ENCODE assay signal across 19 cellular contexts in genomic region chr10:118735294-118735693, GRCh38. TPM values are rescaled to one million over a fixed set of nuclear protein-coding genes. Genes with fewer than 3 reads are reported as not detected.
DNase-seq lines count a peak whose midpoint lies in the region; ATAC-seq, FAIRE-seq and TF ChIP-seq lines count a peak whose summit lies in the region.
"Had no signal": no experiment of that assay in that cellular context is flagged by ENCODE, and none has a peak within 500 bp of the region (broad histone marks: within the 10 kb centered on the region; RNA-seq: fewer than 3 reads in every experiment).

No MANE protein-coding gene starts in this region.

- H3K36me3 ChIP-seq in CD8-positive, alpha-beta T cell (ENCODE audit: insufficient read depth, low read length), result no peaks in the 10 kb centered on the region
- peaks cover 0 to 2% of the 10 kb centered on the region in 2 experiments for H3K36me3 ChIP-seq in keratinocyte (ENCODE audit: control insufficient read depth in 2 of 2, extremely low read depth in 1 of 2, insufficient read depth in 2 of 2, low read length in 2 of 2)
- H3K36me3 ChIP-seq in neutrophil, result no peaks in the 10 kb centered on the region
- H3K36me3 ChIP-seq: Peyer's patch had no signal

- no peaks in the 10 kb centered on the region for H3K9me3 Mint-ChIP-seq in CD8-positive, alpha-beta T cell
- no peaks in the 10 kb centered on the region for H3K9me3 Mint-ChIP-seq in WTC11
- H3K9me3 Mint-ChIP-seq: H9 had no signal

- no peaks in the 10 kb centered on the region for H3K27me3 ChIP-seq in CD8-positive, alpha-beta T cell (ENCODE audit: insufficient read depth, low read length)
- no peaks in the 10 kb centered on the region for H3K27me3 ChIP-seq in keratinocyte (ENCODE audit: control insufficient read depth, extremely low read depth, insufficient read depth, low read length)
- H3K27me3 ChIP-seq in neutrophil, result no peaks in the 10 kb centered on the region
- H3K27me3 ChIP-seq: BLaER1, Peyer's patch had no signal

- peaks cover 4% of the 10 kb centered on the region for H3K9me1 ChIP-seq in keratinocyte (ENCODE audit: control insufficient read depth, extremely low read depth, insufficient read depth, low read length)

- TF ChIP-seq CTCF in CD8-positive, alpha-beta T cell (IDR thresholded peaks at IDR 0.05), result no peak
- TF ChIP-seq CTCF in WTC11 (IDR thresholded peaks at IDR 0.05), result no peak
- no peak for TF ChIP-seq CTCF in keratinocyte (optimal IDR thresholded peaks at IDR 0.05 in 1 of 3, IDR thresholded peaks at IDR 0.05 in 1 of 3, conservative IDR thresholded peaks at IDR 0.05 in 1 of 3; ENCODE audit: extremely low read depth in 1 of 3, insufficient read depth in 2 of 3, low read length in 3 of 3)
- no peak for TF ChIP-seq CTCF in neutrophil (IDR thresholded peaks at IDR 0.05)

- no peak overlapping the region for H3K9ac ChIP-seq in keratinocyte (ENCODE audit: control insufficient read depth, extremely low read depth, insufficient read depth, low read length)
- H3K9ac ChIP-seq: BLaER1 had no signal

- peak; percentile 87 for FAIRE-seq in keratinocyte (lab: Jason Lieb, UNC)
- FAIRE-seq: A549 had no signal

- peak overlapping the region; percentile 29 for H3K4me2 ChIP-seq in keratinocyte (ENCODE audit: control insufficient read depth, extremely low read depth, insufficient read depth, low read depth, low read length)
- H3K4me2 ChIP-seq: A549, BLaER1 had no signal

- no peak for DNase-seq in CD8-positive, alpha-beta T cell
- DNase-seq in WTC11 (ENCODE audit: low spot score) (no peak), keratinocyte (ENCODE audit: low read depth, low spot score) (no peak)
- DNase-seq: DMS79; H9; NCI-H1092 treated with DMSO at 0.1 percent for 48 hours; NCI-H2081 treated with DMSO at 0.1 percent for 48 hours; NCI-H510A; NCI-H748 treated with DMSO at 0.1 percent for 48 hours; NK-92 treated with Interleukin-12 subunit alpha and Interleukin-12 subunit beta, amount 100 ng/mL, for 24 hours; Peyer's patch had no signal

- POLR2A ChIA-PET in CD8-positive, alpha-beta T cell (lab: Charles Lee), result interaction anchor here (2.1 kb wide), 1 partner anchor 20 kb away, joined by 9 read pairs; the partner anchor contains the start of gene CACUL1
- POLR2A ChIA-PET in WTC11 (lab: Charles Lee), result interaction anchor here (0.8 kb wide), 1 partner anchor 20 kb away, joined by 4 read pairs; the partner anchor contains the start of gene CACUL1

- H3K4me1 Mint-ChIP-seq in CD8-positive, alpha-beta T cell (ENCODE audit: low read depth), result peaks cover 93% of the 10 kb centered on the region
- H3K4me1 Mint-ChIP-seq in WTC11, result peaks cover 69% of the 10 kb centered on the region

- H3K27me3 Mint-ChIP-seq in CD8-positive, alpha-beta T cell (ENCODE audit: low read depth), result no peaks in the 10 kb centered on the region
- H3K27me3 Mint-ChIP-seq in WTC11 (ENCODE audit: low read depth), result no peaks in the 10 kb centered on the region

- H4K20me1 ChIP-seq in keratinocyte (ENCODE audit: control insufficient read depth, extremely low read depth, insufficient read depth, low read length), result peaks cover 6% of the 10 kb centered on the region

- H3K36me3 Mint-ChIP-seq in CD8-positive, alpha-beta T cell, result no peaks in the 10 kb centered on the region
- no peaks in the 10 kb centered on the region for H3K36me3 Mint-ChIP-seq in WTC11

- no peak overlapping the region for H3K27ac ChIP-seq in CD8-positive, alpha-beta T cell (ENCODE audit: low read depth, low read length)
- H3K27ac ChIP-seq in keratinocyte (ENCODE audit: control insufficient read depth, insufficient read depth, low read length), result no peak overlapping the region
- H3K27ac ChIP-seq in neutrophil, result peak overlapping the region; percentile 99
- H3K27ac ChIP-seq: A549, BLaER1, Peyer's patch had no signal

- H3K27ac Mint-ChIP-seq in CD8-positive, alpha-beta T cell, result peak overlapping the region; percentile 33
- H3K27ac Mint-ChIP-seq in WTC11, result 0 out of 2 replicates have a peak overlapping the region, but pooled peaks have one; percentile 28

- intact Hi-C loops in CD8-positive, alpha-beta T cell (cut with DNase I, micrococcal nuclease), result loop anchor here in 1 of 2 experiments (2.0 kb wide), 1 partner anchor 18 kb away; no protein-coding TSS in a partner anchor

- no peaks in the 10 kb centered on the region for H3K9me3 ChIP-seq in CD8-positive, alpha-beta T cell (ENCODE audit: low read length)
- H3K9me3 ChIP-seq in keratinocyte (ENCODE audit: control insufficient read depth, low read depth, low read length), result no peaks in the 10 kb centered on the region
- H3K9me3 ChIP-seq in neutrophil, result no peaks in the 10 kb centered on the region
- H3K9me3 ChIP-seq: A549, Peyer's patch had no signal

- H2AFZ ChIP-seq in keratinocyte (ENCODE audit: control insufficient read depth, low read length), result no peak overlapping the region

- H3K4me3 Mint-ChIP-seq in CD8-positive, alpha-beta T cell, result no peak overlapping the region
- no peak overlapping the region for H3K4me3 Mint-ChIP-seq in WTC11
- H3K4me3 Mint-ChIP-seq: H9 had no signal

- CTCF ChIA-PET in CD8-positive, alpha-beta T cell (lab: Charles Lee), result interaction anchor here (1.0 to 3.5 kb wide), 3 partner anchors 14 to 168 kb away, joined by 3 to 13 read pairs (median 5); partner anchors contain the start of gene CACUL1
- CTCF ChIA-PET in WTC11 (lab: Charles Lee), result interaction anchor here (0.6 to 1.9 kb wide), 5 partner anchors 14 to 167 kb away, joined by 3 to 12 read pairs (median 5); no protein-coding TSS in a partner anchor

- H3K4me1 ChIP-seq in CD8-positive, alpha-beta T cell (ENCODE audit: insufficient read depth, low read length), result peaks cover 66% of the 10 kb centered on the region
- H3K4me1 ChIP-seq in keratinocyte (ENCODE audit: control insufficient read depth, extremely low read depth, insufficient read depth, low read length) (peaks cover 32% of the 10 kb centered on the region), neutrophil (ENCODE audit: control insufficient read depth in 1 of 2, insufficient read depth in 1 of 2, low read depth in 1 of 2, low read length in 1 of 2) (peaks cover 77 to 95% of the 10 kb centered on the region in 2 experiments)

- H3K79me2 ChIP-seq in keratinocyte (ENCODE audit: control insufficient read depth, insufficient read depth, low read length), result peaks cover 95% of the 10 kb centered on the region

- dilution Hi-C loops in keratinocyte (cut with MboI; ENCODE audit: extremely low pct_ligation_motif_present, low sequenced_read_pairs), result no loop called here

- ATAC-seq in CD8-positive, alpha-beta T cell, result no peak
- ATAC-seq in WTC11 (no peak), GM18867 (IDR thresholded peaks at IDR 0.05; ENCODE audit: unreplicated experiment) (no peak), GM19324 (IDR thresholded peaks at IDR 0.05; ENCODE audit: low FRiP score, unreplicated experiment) (no peak), HG02852 (IDR thresholded peaks at IDR 0.05; ENCODE audit: unreplicated experiment) (no peak)
- ATAC-seq: A549, Right ventricle myocardium inferior had no signal

- H3K4me3 ChIP-seq in CD8-positive, alpha-beta T cell (ENCODE audit: low read depth, low read length), result no peak overlapping the region
- H3K4me3 ChIP-seq in keratinocyte (ENCODE audit: control insufficient read depth in 2 of 3, extremely low read depth in 1 of 3, insufficient read depth in 2 of 3, low read depth in 1 of 3, low read length in 3 of 3) (no peak overlapping the region), neutrophil (ENCODE audit: low read depth in 1 of 2, low read length in 1 of 2) (no peak overlapping the region)
- H3K4me3 ChIP-seq: A549, BLaER1, Peyer's patch, SK-N-MC had no signal

TF ChIP-seq in WTC11, 78 proteins besides CTCF, POLR2A, EP300 and RAD21:
- TF ChIP-seq USF2 (CRISPR knock-in tag; IDR thresholded peaks at IDR 0.05) (no peak), ZNF138 (CRISPR knock-in tag; conservative IDR thresholded peaks at IDR 0.05) (no peak), ZNF121 (CRISPR knock-in tag; IDR thresholded peaks at IDR 0.05) (no peak)
TF ChIP-seq in WTC11: peak in this region for 0.

RNA-seq across cellular contexts. Expression of gene CACUL1, which starts 19.5 kb away (rescaled TPM):
- 10 to 100 TPM; 40.8 to 46.8 TPM for total RNA-seq in CD8-positive, alpha-beta T cell
- total RNA-seq in WTC11 (2021), result 37.1 to 41.5 TPM (median 38.4 TPM) in 3 replicates
- polyA plus RNA-seq in keratinocyte, result 19.5 to 36.5 TPM (median 20.1 TPM) in 3 replicates
- polyA plus RNA-seq in keratinocyte (2011; ENCODE audit: low read depth), result 17.7 TPM
- 12.9 and 20.4 TPM in 2 replicates for polyA plus RNA-seq in keratinocyte (2011; cell fraction: cytosol; rRNA removed)
- 18.4 and 21.2 TPM in 2 replicates for polyA plus RNA-seq in keratinocyte (2011; cell fraction: nucleus; rRNA removed)
- 16.3 and 21.8 TPM in 2 replicates for polyA plus RNA-seq in keratinocyte (2012; ENCODE audit: low replicate concordance)
- 13.2 to 43.8 TPM (median 20.9 TPM) in 3 replicates for polyA minus RNA-seq in keratinocyte
- 27.2 TPM for polyA minus RNA-seq in keratinocyte (2011; cell fraction: cytosol; rRNA and poly(A)+ RNA removed)
- polyA minus RNA-seq in keratinocyte (2011; cell fraction: nucleus; rRNA and poly(A)+ RNA removed), result 29.6 and 42.8 TPM in 2 replicates
